In the genomic region with DNA sequence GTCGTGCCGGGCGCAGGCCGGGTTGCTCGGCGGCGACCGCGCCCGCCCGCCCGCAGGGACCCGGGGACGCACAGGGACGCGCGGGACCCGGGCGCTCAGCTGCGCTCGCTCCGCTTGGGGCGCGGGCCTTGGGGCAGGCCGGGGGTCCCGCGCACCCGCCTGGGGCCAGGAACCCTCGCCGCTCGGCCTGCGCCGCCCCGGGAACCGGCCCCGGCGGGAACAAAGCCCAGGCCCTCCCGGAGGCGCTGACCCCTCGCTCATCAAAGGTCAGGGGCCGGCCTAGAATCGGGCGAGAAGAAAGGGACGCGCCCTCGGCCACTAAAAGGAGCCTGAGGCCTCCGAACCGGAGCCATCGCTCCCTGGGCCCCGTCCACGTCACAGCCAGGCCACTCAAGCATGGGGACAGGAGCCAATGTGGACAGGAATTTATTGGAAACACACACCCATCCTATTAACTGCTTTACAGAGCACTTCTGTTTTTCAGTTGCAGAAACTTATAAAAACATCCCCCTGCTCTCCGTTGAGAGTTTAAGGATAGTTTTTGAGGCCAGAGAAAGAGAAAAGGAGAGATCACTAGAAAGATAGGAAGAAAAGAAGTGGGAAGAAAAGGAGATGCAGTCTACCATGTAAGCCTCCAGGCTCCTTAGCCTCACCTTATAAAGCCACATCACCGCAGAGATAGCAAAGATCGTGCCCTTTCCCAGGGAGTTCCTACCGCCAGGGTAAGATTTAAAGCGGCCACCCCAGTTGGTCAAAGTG, we compare ENCODE assay signal across 8 cellular contexts. TPM values are rescaled to one million over a fixed set of nuclear protein-coding genes. Genes with fewer than 3 reads are reported as not detected.
A peak's percentile ranks its signal among the peaks of the same experiment; 100 is the strongest.
DNase-seq lines count a peak whose midpoint lies in the region; ATAC-seq, FAIRE-seq and TF ChIP-seq lines count a peak whose summit lies in the region.

No MANE protein-coding gene starts in this region.

- peak overlapping the region; percentile 82 for H3K4me2 ChIP-seq in keratinocyte (ENCODE audit: control insufficient read depth, extremely low read depth, insufficient read depth, low read depth, low read length)

- no peak overlapping the region for H3K27ac Mint-ChIP-seq in activated CD4-positive, alpha-beta T cell treated with anti-CD3 and anti-CD28 coated beads for 36 hours

- H3K4me1 ChIP-seq in ascending aorta (peaks cover 11 to 68% of the 10 kb centered on the region in 2 donors), keratinocyte (ENCODE audit: control insufficient read depth, extremely low read depth, insufficient read depth, low read length) (peaks cover 12% of the 10 kb centered on the region), stomach smooth muscle (ENCODE audit: control insufficient read depth, insufficient read depth, low read length) (peaks cover 82% of the 10 kb centered on the region)

- peak overlapping the region; percentile 61 for H3K9ac ChIP-seq in keratinocyte (ENCODE audit: control insufficient read depth, extremely low read depth, insufficient read depth, low read length)
- H3K9ac ChIP-seq in stomach smooth muscle (ENCODE audit: low read length in 2 of 2), result peak overlapping the region; percentile 86 to 88

- H3K4me1 Mint-ChIP-seq in activated CD4-positive, alpha-beta T cell treated with anti-CD3 and anti-CD28 coated beads for 36 hours, result peaks cover 3% of the 10 kb centered on the region

- H3K4me3 Mint-ChIP-seq in activated CD4-positive, alpha-beta T cell treated with anti-CD3 and anti-CD28 coated beads for 36 hours, result no peak overlapping the region

- H3K27me3 Mint-ChIP-seq in activated CD4-positive, alpha-beta T cell treated with anti-CD3 and anti-CD28 coated beads for 36 hours, result peaks cover 30% of the 10 kb centered on the region

- ATAC-seq in HG03108 (IDR thresholded peaks at IDR 0.05; ENCODE audit: unreplicated experiment), result peak; percentile 8
- ATAC-seq in activated CD4-positive, alpha-beta T cell treated with anti-CD3 and anti-CD28 coated beads for 36 hours, result no peak

- H3K36me3 ChIP-seq in ascending aorta, result no peaks in the 10 kb centered on the region
- H3K36me3 ChIP-seq in keratinocyte (ENCODE audit: control insufficient read depth in 2 of 2, extremely low read depth in 1 of 2, insufficient read depth in 2 of 2, low read length in 2 of 2), result no peaks in the 10 kb centered on the region
- no peaks in the 10 kb centered on the region for H3K36me3 ChIP-seq in stomach smooth muscle (ENCODE audit: control insufficient read depth in 2 of 2, insufficient read depth in 2 of 2, low read length in 2 of 2)

- no peak for FAIRE-seq in keratinocyte (lab: Jason Lieb, UNC)

- H3K9me1 ChIP-seq in keratinocyte (ENCODE audit: control insufficient read depth, extremely low read depth, insufficient read depth, low read length), result no peaks in the 10 kb centered on the region

- CTCF ChIA-PET in activated CD4-positive, alpha-beta T cell treated with anti-CD3 and anti-CD28 coated beads for 36 hours (lab: Charles Lee), result interaction anchor here (0.9 kb wide), 1 partner anchor 216 kb away, joined by 3 read pairs; no protein-coding TSS in a partner anchor

- H3K4me3 ChIP-seq in GM08714 (ENCODE audit: low read length) (peak overlapping the region; percentile 58), ascending aorta (peak overlapping the region; percentile 88 to 89), keratinocyte (ENCODE audit: control insufficient read depth in 2 of 3, extremely low read depth in 1 of 3, insufficient read depth in 2 of 3, low read depth in 1 of 3, low read length in 3 of 3) (peak overlapping the region; percentile 61 to 64 (median 64)), stomach smooth muscle (ENCODE audit: low read length in 2 of 2) (peak overlapping the region; percentile 54 to 87)

- intact Hi-C loops in ascending aorta (cut with DNase I), result loop anchor here (2.0 to 10.0 kb wide), 3 partner anchors 110 to 544 kb away; no protein-coding TSS in a partner anchor
- intact Hi-C loops in activated CD4-positive, alpha-beta T cell treated with anti-CD3 and anti-CD28 coated beads for 36 hours (cut with DNase I, micrococcal nuclease), result no loop called here

- H3K27ac ChIP-seq in ascending aorta (peak overlapping the region; percentile 98 to 99), keratinocyte (ENCODE audit: control insufficient read depth, insufficient read depth, low read length) (no peak overlapping the region), stomach smooth muscle (ENCODE audit: low read length) (peak overlapping the region; percentile 99)

- DNase-seq in ascending aorta (ENCODE audit: low spot score in 2 of 2) (peak in 1 of 2 donors; percentile 87), keratinocyte (ENCODE audit: low read depth, low spot score) (no peak), activated T-cell treated with anti-CD3 and anti-CD28 coated beads for 4 hours (no peak), NCI-H82 (lab: John Stamatoyannopoulos, UW) (no peak)
- no peak for DNase-seq in activated CD4-positive, alpha-beta T cell treated with anti-CD3 and anti-CD28 coated beads for 36 hours

- no peaks in the 10 kb centered on the region for H3K27me3 ChIP-seq in ascending aorta
- no peaks in the 10 kb centered on the region for H3K27me3 ChIP-seq in keratinocyte (ENCODE audit: control insufficient read depth, extremely low read depth, insufficient read depth, low read length)
- H3K27me3 ChIP-seq in stomach smooth muscle (ENCODE audit: control insufficient read depth in 1 of 2, insufficient read depth in 2 of 2, low read length in 2 of 2), result no peaks in the 10 kb centered on the region

- H3K9me3 Mint-ChIP-seq in activated CD4-positive, alpha-beta T cell treated with anti-CD3 and anti-CD28 coated beads for 36 hours (ENCODE audit: low read depth), result no peaks in the 10 kb centered on the region

- no peaks in the 10 kb centered on the region for H3K9me3 ChIP-seq in ascending aorta
- H3K9me3 ChIP-seq in keratinocyte (ENCODE audit: control insufficient read depth, low read depth, low read length), result no peaks in the 10 kb centered on the region
- no peaks in the 10 kb centered on the region for H3K9me3 ChIP-seq in stomach smooth muscle (ENCODE audit: control insufficient read depth in 2 of 2, low read length in 2 of 2)

- peaks cover 30% of the 10 kb centered on the region for H3K79me2 ChIP-seq in keratinocyte (ENCODE audit: control insufficient read depth, insufficient read depth, low read length)

- H4K20me1 ChIP-seq in keratinocyte (ENCODE audit: control insufficient read depth, extremely low read depth, insufficient read depth, low read length), result peaks cover 3% of the 10 kb centered on the region

- POLR2A ChIA-PET in activated CD4-positive, alpha-beta T cell treated with anti-CD3 and anti-CD28 coated beads for 36 hours (lab: Charles Lee), result no interaction called here

- no peaks in the 10 kb centered on the region for H3K36me3 Mint-ChIP-seq in activated CD4-positive, alpha-beta T cell treated with anti-CD3 and anti-CD28 coated beads for 36 hours (ENCODE audit: low read depth)

- TF ChIP-seq CTCF in ascending aorta (IDR thresholded peaks at IDR 0.05) (peak in 1 of 3 experiments; percentile 4), keratinocyte (optimal IDR thresholded peaks at IDR 0.05 in 1 of 3, IDR thresholded peaks at IDR 0.05 in 1 of 3, conservative IDR thresholded peaks at IDR 0.05 in 1 of 3; ENCODE audit: extremely low read depth in 1 of 3, insufficient read depth in 2 of 3, low read length in 3 of 3) (no peak)

- dilution Hi-C loops in keratinocyte (cut with MboI; ENCODE audit: extremely low pct_ligation_motif_present, low sequenced_read_pairs), result no loop called here

- H2AFZ ChIP-seq in keratinocyte (ENCODE audit: control insufficient read depth, low read length), result peak overlapping the region; percentile 42

RNA-seq across cellular contexts. Expression of a gene that starts 0.5 kb away (rescaled TPM):
- 34.8 TPM for total RNA-seq in ascending aorta
- 0.75 to 1.4 TPM (median 1.2 TPM) in 3 replicates for polyA plus RNA-seq in keratinocyte
- 3.3 TPM for polyA plus RNA-seq in keratinocyte (2011; ENCODE audit: low read depth)
- polyA plus RNA-seq in keratinocyte (2011; cell fraction: cytosol; rRNA removed), result 1.1 and 1.3 TPM in 2 replicates
- polyA plus RNA-seq in keratinocyte (2011; cell fraction: nucleus; rRNA removed), result 5.2 TPM in 2 replicates
- polyA plus RNA-seq in keratinocyte (2012; ENCODE audit: low replicate concordance), result 2.7 and 3.2 TPM in 2 replicates
- 3.6 to 9.0 TPM (median 4.0 TPM) in 3 replicates for polyA minus RNA-seq in keratinocyte
- 4.4 TPM for polyA minus RNA-seq in keratinocyte (2011; cell fraction: cytosol; rRNA and poly(A)+ RNA removed)
- polyA minus RNA-seq in keratinocyte (2011; cell fraction: nucleus; rRNA and poly(A)+ RNA removed), result 7.0 and 9.5 TPM in 2 replicates
- total RNA-seq in activated CD4-positive, alpha-beta T cell treated with anti-CD3 and anti-CD28 coated beads for 36 hours, result under 1 TPM; 0.27 to 0.37 TPM

Comparison
In these comparisons a context has a peak if more than half of its experiments do, and no peak if none do; other contexts are left out.
1. RNA of a gene that starts 0.5 kb away (total RNA-seq): 34.8 TPM in ascending aorta (single experiment); 0.27 to 0.37 TPM in activated CD4-positive, alpha-beta T cell treated with anti-CD3 and anti-CD28 coated beads for 36 hours; every median in the first group is over 10 times any median in the second.
2. Peak in every context shown above with its lines, with median percentiles within 50 percentile points of each other: H3K4me3 ChIP-seq.